ENCODE assay signal across 10 cellular contexts in genomic region chr12:118312578-118312977, GRCh38.
DNase-seq lines count a peak whose midpoint lies in the region; ATAC-seq and TF ChIP-seq lines count a peak whose summit lies in the region.
"Had no signal": no experiment of that assay in that cellular context is flagged by ENCODE, and none has a peak within 500 bp of the region (broad histone marks: within the 10 kb centered on the region; RNA-seq: fewer than 3 reads in every experiment).

No MANE protein-coding gene starts in this region.

- POLR2A ChIA-PET in activated CD8-positive, alpha-beta T cell treated with anti-CD3 and anti-CD28 coated beads for 36 hours (lab: Charles Lee) = no interaction called here
- POLR2A ChIA-PET in activated CD8-positive, alpha-beta T cell treated with anti-CD3 and anti-CD28 coated beads, Interleukin-2, amount 10 ng/mL, durations not matched to agents 7 days and 5 days (lab: Charles Lee) = no interaction called here
- POLR2A ChIA-PET in OCI-LY7 (lab: Charles Lee) = interaction anchor here (0.6 to 1.5 kb wide), 3 partner anchors 33 to 218 kb away, joined by 3 read pairs; no protein-coding TSS in a partner anchor

- peak; percentile 86 for ATAC-seq in activated CD8-positive, alpha-beta T cell treated with anti-CD3 and anti-CD28 coated beads for 36 hours
- no peak for ATAC-seq in activated CD8-positive, alpha-beta T cell treated with anti-CD3 and anti-CD28 coated beads, Interleukin-2, amount 10 ng/mL, durations not matched to agents 7 days and 5 days
- ATAC-seq in HG02840 (IDR thresholded peaks at IDR 0.05; ENCODE audit: low FRiP score, unreplicated experiment) = peak; percentile 51

- peak overlapping the region; percentile 70 for H3K27ac Mint-ChIP-seq in activated CD8-positive, alpha-beta T cell treated with anti-CD3 and anti-CD28 coated beads for 36 hours
- no peak overlapping the region for H3K27ac Mint-ChIP-seq in activated CD8-positive, alpha-beta T cell treated with anti-CD3 and anti-CD28 coated beads, Interleukin-2, amount 10 ng/mL, durations not matched to agents 7 days and 5 days

- no peaks in the 10 kb centered on the region for H3K9me3 Mint-ChIP-seq in activated CD8-positive, alpha-beta T cell treated with anti-CD3 and anti-CD28 coated beads for 36 hours
- H3K9me3 Mint-ChIP-seq in activated CD8-positive, alpha-beta T cell treated with anti-CD3 and anti-CD28 coated beads, Interleukin-2, amount 10 ng/mL, durations not matched to agents 7 days and 5 days (ENCODE audit: insufficient read depth) = no peaks in the 10 kb centered on the region

- no peaks in the 10 kb centered on the region for H4K20me1 ChIP-seq in OCI-LY7 (ENCODE audit: insufficient read depth, low read length)

- H3K4me1 Mint-ChIP-seq in activated CD8-positive, alpha-beta T cell treated with anti-CD3 and anti-CD28 coated beads for 36 hours (ENCODE audit: low read depth) = peaks cover 50% of the 10 kb centered on the region
- H3K4me1 Mint-ChIP-seq in activated CD8-positive, alpha-beta T cell treated with anti-CD3 and anti-CD28 coated beads, Interleukin-2, amount 10 ng/mL, durations not matched to agents 7 days and 5 days (ENCODE audit: low read depth) = peaks cover 26% of the 10 kb centered on the region

- H3K4me1 ChIP-seq in OCI-LY7 (ENCODE audit: insufficient read depth, low read length, poor library complexity, severe bottlenecking) (peaks cover 27% of the 10 kb centered on the region), BE2C (no peaks in the 10 kb centered on the region)

- no peak for TF ChIP-seq CTCF in activated CD8-positive, alpha-beta T cell treated with anti-CD3 and anti-CD28 coated beads for 36 hours (IDR thresholded peaks at IDR 0.05)
- TF ChIP-seq CTCF in OCI-LY7 (conservative IDR thresholded peaks at IDR 0.05; ENCODE audit: low read length) (no peak), BE2C (IDR thresholded peaks at IDR 0.05; ENCODE audit: low read depth, low read length) (no peak)

- no peaks in the 10 kb centered on the region for H3K9me2 ChIP-seq in OCI-LY7 (ENCODE audit: insufficient read depth, low read length)

- H3K4me3 ChIP-seq in OCI-LY7 (ENCODE audit: low read depth, low read length, poor library complexity, severe bottlenecking) = no peak overlapping the region
- H3K4me3 ChIP-seq in BE2C (ENCODE audit: low read depth, low read length) = no peak overlapping the region
- H3K4me3 ChIP-seq: Peyer's patch had no signal

- H3K9me3 ChIP-seq in OCI-LY7 (ENCODE audit: low read length) = peaks cover 6% of the 10 kb centered on the region; the same call in 1 of the 2 replicates
- H3K9me3 ChIP-seq in BE2C = no peaks in the 10 kb centered on the region
- H3K9me3 ChIP-seq: Peyer's patch had no signal

- H3K36me3 ChIP-seq in OCI-LY7 (ENCODE audit: insufficient read depth, low read length) (no peaks in the 10 kb centered on the region; the same call in 1 of the 2 replicates), BE2C (no peaks in the 10 kb centered on the region)
- H3K36me3 ChIP-seq: Peyer's patch had no signal

- peak overlapping the region; percentile 40; the same call in 1 of the 2 replicates for H3K4me2 ChIP-seq in OCI-LY7 (ENCODE audit: low read length)

- 0 out of 2 replicates have a peak overlapping the region, but pooled peaks have one; percentile 12 for H2AFZ ChIP-seq in OCI-LY7 (ENCODE audit: low read length)

- intact Hi-C loops in activated CD8-positive, alpha-beta T cell treated with anti-CD3 and anti-CD28 coated beads for 36 hours (cut with micrococcal nuclease) = no loop called here
- intact Hi-C loops in OCI-LY7 (cut with micrococcal nuclease; ENCODE audit: unreplicated experiment) = no loop called here

- H3K27ac ChIP-seq in OCI-LY7 (ENCODE audit: low read depth, low read length, poor library complexity, severe bottlenecking) = no peak overlapping the region
- H3K27ac ChIP-seq: Peyer's patch had no signal

- no peaks in the 10 kb centered on the region for H3K27me3 ChIP-seq in BE2C
- H3K27me3 ChIP-seq: Peyer's patch had no signal

- no peak for DNase-seq in activated CD8-positive, alpha-beta T cell treated with anti-CD3 and anti-CD28 coated beads for 36 hours
- no peak for DNase-seq in activated CD8-positive, alpha-beta T cell treated with anti-CD3 and anti-CD28 coated beads, Interleukin-2, amount 10 ng/mL, durations not matched to agents 7 days and 5 days
- DNase-seq in OCI-LY7 (ENCODE audit: low spot score) = no peak
- peak; percentile 50 for DNase-seq in renal cortical epithelial cell (ENCODE audit: low read depth)
- no peak for DNase-seq in BE2C
- DNase-seq in NCI-H1105 treated with DMSO at 0.1 percent for 48 hours (lab: John Stamatoyannopoulos, UW) = no peak
- no peak for DNase-seq in SIG-M5 (lab: John Stamatoyannopoulos, UW)
- DNase-seq: ACHN, Peyer's patch had no signal

- CTCF ChIA-PET in activated CD8-positive, alpha-beta T cell treated with anti-CD3 and anti-CD28 coated beads for 36 hours (lab: Charles Lee) = interaction anchor here (0.6 to 2.2 kb wide), 4 partner anchors 44 to 437 kb away, joined by 3 to 11 read pairs (median 3); partner anchors contain the start of gene SUDS3
- CTCF ChIA-PET in activated CD8-positive, alpha-beta T cell treated with anti-CD3 and anti-CD28 coated beads, Interleukin-2, amount 10 ng/mL, durations not matched to agents 7 days and 5 days (lab: Charles Lee) = interaction anchor here (0.7 to 1.4 kb wide), 2 partner anchors 15 to 38 kb away, joined by 3 read pairs; no protein-coding TSS in a partner anchor
- CTCF ChIA-PET in OCI-LY7 (lab: Charles Lee; ENCODE audit: unreplicated experiment) = no interaction called here

- peaks cover 26% of the 10 kb centered on the region; the same call in 1 of the 2 replicates for H3K79me2 ChIP-seq in OCI-LY7 (ENCODE audit: insufficient read depth, low read depth, low read length)

- peak overlapping the region; percentile 1 for H3K4me3 Mint-ChIP-seq in activated CD8-positive, alpha-beta T cell treated with anti-CD3 and anti-CD28 coated beads for 36 hours
- no peak overlapping the region for H3K4me3 Mint-ChIP-seq in activated CD8-positive, alpha-beta T cell treated with anti-CD3 and anti-CD28 coated beads, Interleukin-2, amount 10 ng/mL, durations not matched to agents 7 days and 5 days

- no TSS peak for BruUV-seq in OCI-LY7 (replicated peaks; lab: Mats Ljungman, UMichigan)

- peaks cover 8% of the 10 kb centered on the region for H3K36me3 Mint-ChIP-seq in activated CD8-positive, alpha-beta T cell treated with anti-CD3 and anti-CD28 coated beads for 36 hours (ENCODE audit: low read depth)
- peaks cover 9% of the 10 kb centered on the region for H3K36me3 Mint-ChIP-seq in activated CD8-positive, alpha-beta T cell treated with anti-CD3 and anti-CD28 coated beads, Interleukin-2, amount 10 ng/mL, durations not matched to agents 7 days and 5 days (ENCODE audit: low read depth)

- no peaks in the 10 kb centered on the region for H3K27me3 Mint-ChIP-seq in activated CD8-positive, alpha-beta T cell treated with anti-CD3 and anti-CD28 coated beads for 36 hours
- H3K27me3 Mint-ChIP-seq in activated CD8-positive, alpha-beta T cell treated with anti-CD3 and anti-CD28 coated beads, Interleukin-2, amount 10 ng/mL, durations not matched to agents 7 days and 5 days (ENCODE audit: low read depth) = no peaks in the 10 kb centered on the region
